ENCODE assay signal across 20 cellular contexts in genomic region chr5:21121213-21121612, GRCh38.
A peak's percentile ranks its signal among the peaks of the same experiment; 100 is the strongest.
DNase-seq lines count a peak whose midpoint lies in the region; ATAC-seq and TF ChIP-seq lines count a peak whose summit lies in the region.
"Had no signal": no experiment of that assay in that cellular context is flagged by ENCODE, and none has a peak within 500 bp of the region (broad histone marks: within the 10 kb centered on the region; RNA-seq: fewer than 3 reads in every experiment).

No MANE protein-coding gene starts in this region.

- peak overlapping the region; percentile 53; the same call in 1 of the 2 replicates for H2AFZ ChIP-seq in GM23338
- no peak overlapping the region for H2AFZ ChIP-seq in trophoblast cell (ENCODE audit: insufficient read depth, low read length, poor library complexity)

- H3K27me3 Mint-ChIP-seq in GM23338 (ENCODE audit: insufficient read depth, low read depth, poor library complexity) (peaks cover 6% of the 10 kb centered on the region), glutamatergic neuron (ENCODE audit: unreplicated experiment) (no peaks in the 10 kb centered on the region)

- peaks cover 7% of the 10 kb centered on the region; the same call in 1 of the 2 replicates for H3K9me2 ChIP-seq in GM23338 (ENCODE audit: insufficient read depth)
- H3K9me2 ChIP-seq: SK-N-SH had no signal

- H3K4me1 ChIP-seq in GM23338 (ENCODE audit: insufficient read depth), result peaks cover 5% of the 10 kb centered on the region; the same call in 1 of the 2 replicates
- no peaks in the 10 kb centered on the region for H3K4me1 ChIP-seq in trophoblast cell (ENCODE audit: control insufficient read depth in 1 of 2, insufficient read depth in 2 of 2, low read length in 2 of 2)
- H3K4me1 ChIP-seq: Peyer's patch had no signal

- H4K20me1 ChIP-seq in GM23338 (replicated peaks; ENCODE audit: insufficient read depth), result no peaks in the 10 kb centered on the region

- H3K4me2 ChIP-seq in GM23338 (no peak overlapping the region), trophoblast cell (ENCODE audit: low read length) (no peak overlapping the region)
- H3K4me2 ChIP-seq: SK-N-SH had no signal

- H3K4me1 Mint-ChIP-seq in GM23338 (peaks cover 10% of the 10 kb centered on the region), glutamatergic neuron (ENCODE audit: low read depth, unreplicated experiment) (no peaks in the 10 kb centered on the region)

- H2BK12ac ChIP-seq in trophoblast cell (ENCODE audit: low read length), result no peak overlapping the region

- H3K27ac ChIP-seq in GM23338 (ENCODE audit: low read depth) (no peak overlapping the region), trophoblast cell (ENCODE audit: low read depth, low read length) (no peak overlapping the region)
- H3K27ac ChIP-seq: C4-2B, Peyer's patch had no signal

- H3K9me3 ChIP-seq in trophoblast cell (ENCODE audit: insufficient read depth, low read depth, low read length), result no peaks in the 10 kb centered on the region
- H3K9me3 ChIP-seq: Peyer's patch, SK-N-SH had no signal

- no peak overlapping the region for H3K4ac ChIP-seq in trophoblast cell (ENCODE audit: low read depth, low read length)

- no peak for ATAC-seq in GM23338
- no peak for ATAC-seq in GM18519 (IDR thresholded peaks at IDR 0.05; ENCODE audit: low FRiP score, unreplicated experiment)

- H3K79me2 ChIP-seq in GM23338 (replicated peaks; ENCODE audit: insufficient read depth) (no peaks in the 10 kb centered on the region), trophoblast cell (ENCODE audit: control insufficient read depth, insufficient read depth, low read length, poor library complexity) (no peaks in the 10 kb centered on the region)

- H3K4me3 Mint-ChIP-seq in GM23338 (no peak overlapping the region), glutamatergic neuron (ENCODE audit: unreplicated experiment) (no peak overlapping the region)

- no CpG with 5 or more reads among the region's 1 CpG for WGBS in trophoblast cell (ENCODE audit: extremely low coverage, insufficient coverage, insufficient read length)

- H3K36me3 Mint-ChIP-seq in GM23338 (ENCODE audit: low read depth), result peaks cover 6% of the 10 kb centered on the region; the same call in 1 of the 3 replicates
- no peaks in the 10 kb centered on the region for H3K36me3 Mint-ChIP-seq in glutamatergic neuron (ENCODE audit: unreplicated experiment)

- DNase-seq in GM23338 (ENCODE audit: low spot score), result no peak
- peak; percentile 33 for DNase-seq in MV-4-11 (lab: John Stamatoyannopoulos, UW)
- DNase-seq in astrocyte of the hippocampus (ENCODE audit: low read depth, low spot score), result peak; percentile 53
- peak; percentile 5 for DNase-seq in non-pigmented ciliary epithelial cell (ENCODE audit: low read depth)
- no peak for DNase-seq in trophoblast cell
- no peak for DNase-seq in glutamatergic neuron
- no peak for DNase-seq in activated CD4-positive, alpha-beta T cell treated with anti-CD3 and anti-CD28 coated beads for 1 hour
- DNase-seq: DMS 273 treated with DMSO at 0.1 percent for 48 hours, GF-D8, H7, IMR-90, NCI-H1436, NCI-H2029, NCI-H2171, NCI-H774, Peyer's patch, Right ventricle myocardium superior, SK-N-SH had no signal

- no peak for TF ChIP-seq CTCF in GM23338 (conservative IDR thresholded peaks at IDR 0.05; ENCODE audit: low read depth in 2 of 2)
- TF ChIP-seq CTCF in glutamatergic neuron (IDR thresholded peaks at IDR 0.05; ENCODE audit: partially characterized antibody, unreplicated experiment), result no peak

- H3K36me3 ChIP-seq in GM23338 (ENCODE audit: insufficient read depth), result no peaks in the 10 kb centered on the region
- H3K36me3 ChIP-seq in trophoblast cell (ENCODE audit: control insufficient read depth in 1 of 2, insufficient read depth in 2 of 2, low read length in 2 of 2), result no peaks in the 10 kb centered on the region
- H3K36me3 ChIP-seq: Peyer's patch had no signal

- H4K91ac ChIP-seq in trophoblast cell (ENCODE audit: low read depth, low read length), result no peak overlapping the region

- H4K12ac ChIP-seq in trophoblast cell (ENCODE audit: low read depth, low read length), result no peak overlapping the region

- no peak overlapping the region for H2BK5ac ChIP-seq in trophoblast cell (ENCODE audit: low read depth, low read length, poor library complexity)

- H3F3A ChIP-seq in GM23338 (replicated peaks; ENCODE audit: low read depth), result no peaks in the 10 kb centered on the region

- H2AK5ac ChIP-seq in trophoblast cell (ENCODE audit: low read length), result no peak overlapping the region

- H3K9me3 Mint-ChIP-seq in GM23338 (peaks cover 10% of the 10 kb centered on the region; the same call in 2 of the 3 replicates), glutamatergic neuron (ENCODE audit: unreplicated experiment) (peaks cover 3% of the 10 kb centered on the region)

- H4K8ac ChIP-seq in trophoblast cell (ENCODE audit: low read depth, low read length), result no peak overlapping the region

- H3K14ac ChIP-seq in trophoblast cell (ENCODE audit: low read length), result no peak overlapping the region

- H3K27ac Mint-ChIP-seq in GM23338 (no peak overlapping the region), glutamatergic neuron (ENCODE audit: unreplicated experiment) (no peak overlapping the region)

- H2BK120ac ChIP-seq in trophoblast cell (ENCODE audit: insufficient read depth, low read length, poor library complexity), result no peak overlapping the region

- H3K23ac ChIP-seq in trophoblast cell (ENCODE audit: low read length), result no peak overlapping the region

- H3K27me3 ChIP-seq in GM23338 (ENCODE audit: insufficient read depth) (no peaks in the 10 kb centered on the region), trophoblast cell (ENCODE audit: insufficient read depth, low read length) (no peaks in the 10 kb centered on the region)
- H3K27me3 ChIP-seq: Peyer's patch had no signal

- H3K79me1 ChIP-seq in trophoblast cell (ENCODE audit: low read length), result no peaks in the 10 kb centered on the region

- H3K18ac ChIP-seq in trophoblast cell (ENCODE audit: low read length), result no peak overlapping the region

- H3K9ac ChIP-seq in trophoblast cell (ENCODE audit: low read length), result no peak overlapping the region
- H3K9ac ChIP-seq: SK-N-SH had no signal

- H3K4me3 ChIP-seq in GM23338 (no peak overlapping the region), trophoblast cell (ENCODE audit: low read depth, low read length) (no peak overlapping the region)
- H3K4me3 ChIP-seq: Peyer's patch had no signal

TF ChIP-seq in GM23338, 12 proteins besides CTCF, POLR2A, EP300 and RAD21 (continues in another document):
- TF ChIP-seq CREB1 (CRISPR knock-in tag; IDR thresholded peaks at IDR 0.05; ENCODE audit: low read depth) (no peak), POLR2AphosphoS5 (IDR thresholded peaks at IDR 0.05; ENCODE audit: low read depth) (no peak)
- TF ChIP-seq, protein P1, sequence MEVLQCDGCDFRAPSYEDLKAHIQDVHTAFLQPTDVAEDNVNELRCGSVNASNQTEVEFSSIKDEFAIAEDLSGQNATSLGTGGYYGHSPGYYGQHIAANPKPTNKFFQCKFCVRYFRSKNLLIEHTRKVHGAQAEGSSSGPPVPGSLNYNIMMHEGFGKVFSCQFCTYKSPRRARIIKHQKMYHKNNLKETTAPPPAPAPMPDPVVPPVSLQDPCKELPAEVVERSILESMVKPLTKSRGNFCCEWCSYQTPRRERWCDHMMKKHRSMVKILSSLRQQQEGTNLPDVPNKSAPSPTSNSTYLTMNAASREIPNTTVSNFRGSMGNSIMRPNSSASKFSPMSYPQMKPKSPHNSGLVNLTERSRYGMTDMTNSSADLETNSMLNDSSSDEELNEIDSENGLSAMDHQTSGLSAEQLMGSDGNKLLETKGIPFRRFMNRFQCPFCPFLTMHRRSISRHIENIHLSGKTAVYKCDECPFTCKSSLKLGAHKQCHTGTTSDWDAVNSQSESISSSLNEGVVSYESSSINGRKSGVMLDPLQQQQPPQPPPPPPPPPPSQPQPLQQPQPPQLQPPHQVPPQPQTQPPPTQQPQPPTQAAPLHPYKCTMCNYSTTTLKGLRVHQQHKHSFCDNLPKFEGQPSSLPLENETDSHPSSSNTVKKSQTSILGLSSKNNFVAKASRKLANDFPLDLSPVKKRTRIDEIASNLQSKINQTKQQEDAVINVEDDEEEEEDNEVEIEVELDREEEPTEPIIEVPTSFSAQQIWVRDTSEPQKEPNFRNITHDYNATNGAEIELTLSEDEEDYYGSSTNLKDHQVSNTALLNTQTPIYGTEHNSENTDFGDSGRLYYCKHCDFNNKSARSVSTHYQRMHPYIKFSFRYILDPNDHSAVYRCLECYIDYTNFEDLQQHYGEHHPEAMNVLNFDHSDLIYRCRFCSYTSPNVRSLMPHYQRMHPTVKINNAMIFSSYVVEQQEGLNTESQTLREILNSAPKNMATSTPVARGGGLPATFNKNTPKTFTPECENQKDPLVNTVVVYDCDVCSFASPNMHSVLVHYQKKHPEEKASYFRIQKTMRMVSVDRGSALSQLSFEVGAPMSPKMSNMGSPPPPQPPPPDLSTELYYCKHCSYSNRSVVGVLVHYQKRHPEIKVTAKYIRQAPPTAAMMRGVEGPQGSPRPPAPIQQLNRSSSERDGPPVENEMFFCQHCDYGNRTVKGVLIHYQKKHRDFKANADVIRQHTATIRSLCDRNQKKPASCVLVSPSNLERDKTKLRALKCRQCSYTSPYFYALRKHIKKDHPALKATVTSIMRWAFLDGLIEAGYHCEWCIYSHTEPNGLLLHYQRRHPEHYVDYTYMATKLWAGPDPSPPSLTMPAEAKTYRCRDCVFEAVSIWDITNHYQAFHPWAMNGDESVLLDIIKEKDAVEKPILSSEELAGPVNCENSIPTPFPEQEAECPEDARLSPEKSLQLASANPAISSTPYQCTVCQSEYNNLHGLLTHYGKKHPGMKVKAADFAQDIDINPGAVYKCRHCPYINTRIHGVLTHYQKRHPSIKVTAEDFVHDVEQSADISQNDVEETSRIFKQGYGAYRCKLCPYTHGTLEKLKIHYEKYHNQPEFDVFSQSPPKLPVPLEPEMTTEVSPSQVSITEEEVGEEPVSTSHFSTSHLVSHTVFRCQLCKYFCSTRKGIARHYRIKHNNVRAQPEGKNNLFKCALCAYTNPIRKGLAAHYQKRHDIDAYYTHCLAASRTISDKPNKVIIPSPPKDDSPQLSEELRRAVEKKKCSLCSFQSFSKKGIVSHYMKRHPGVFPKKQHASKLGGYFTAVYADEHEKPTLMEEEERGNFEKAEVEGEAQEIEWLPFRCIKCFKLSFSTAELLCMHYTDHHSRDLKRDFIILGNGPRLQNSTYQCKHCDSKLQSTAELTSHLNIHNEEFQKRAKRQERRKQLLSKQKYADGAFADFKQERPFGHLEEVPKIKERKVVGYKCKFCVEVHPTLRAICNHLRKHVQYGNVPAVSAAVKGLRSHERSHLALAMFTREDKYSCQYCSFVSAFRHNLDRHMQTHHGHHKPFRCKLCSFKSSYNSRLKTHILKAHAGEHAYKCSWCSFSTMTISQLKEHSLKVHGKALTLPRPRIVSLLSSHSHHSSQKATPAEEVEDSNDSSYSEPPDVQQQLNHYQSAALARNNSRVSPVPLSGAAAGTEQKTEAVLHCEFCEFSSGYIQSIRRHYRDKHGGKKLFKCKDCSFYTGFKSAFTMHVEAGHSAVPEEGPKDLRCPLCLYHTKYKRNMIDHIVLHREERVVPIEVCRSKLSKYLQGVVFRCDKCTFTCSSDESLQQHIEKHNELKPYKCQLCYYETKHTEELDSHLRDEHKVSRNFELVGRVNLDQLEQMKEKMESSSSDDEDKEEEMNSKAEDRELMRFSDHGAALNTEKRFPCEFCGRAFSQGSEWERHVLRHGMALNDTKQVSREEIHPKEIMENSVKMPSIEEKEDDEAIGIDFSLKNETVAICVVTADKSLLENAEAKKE (CRISPR knock-in tag; IDR thresholded peaks at IDR 0.05), result no peak

Comparison
In these comparisons a context has a peak if more than half of its experiments do, and no peak if none do; other contexts are left out.
1. DNase-seq: peak in MV-4-11 (single experiment), astrocyte of the hippocampus (single experiment) and non-pigmented ciliary epithelial cell (single experiment); none in GM23338 (single experiment), trophoblast cell (0 of 2), glutamatergic neuron (single experiment) and activated CD4-positive, alpha-beta T cell treated with anti-CD3 and anti-CD28 coated beads for 1 hour (single experiment).